24 cellular contexts compared by ENCODE assay signal in genomic region chr1:1106510-1107221, GRCh38. TPM values are rescaled to one million over a fixed set of nuclear protein-coding genes. Genes with fewer than 3 reads are reported as not detected.
DNase-seq lines count a peak whose midpoint lies in the region; ATAC-seq, FAIRE-seq and TF ChIP-seq lines count a peak whose summit lies in the region.
"Had no signal": no experiment of that assay in that cellular context is flagged by ENCODE, and none has a peak within 500 bp of the region (broad histone marks: within the 10 kb centered on the region; RNA-seq: fewer than 3 reads in every experiment).

No MANE protein-coding gene starts in this region.

- H3K9me1 ChIP-seq in K562 (ENCODE audit: control insufficient read depth, insufficient read depth, low read length): no peaks in the 10 kb centered on the region

- no peak overlapping the region for H3K4me2 ChIP-seq in K562 (ENCODE audit: insufficient read depth, low read length)

- H2AFZ ChIP-seq in K562 (ENCODE audit: low read depth, low read length): no peak overlapping the region

- no peaks in the 10 kb centered on the region for H3K4me1 ChIP-seq in left ventricle myocardium inferior
- H3K4me1 ChIP-seq in K562 (replicated peaks in 1 of 2; ENCODE audit: control insufficient read depth in 2 of 2, insufficient read depth in 2 of 2, low read length in 2 of 2): peaks cover 14 to 29% of the 10 kb centered on the region in 2 experiments; a peak in 4 of 5 replicates
- peaks cover 0 to 13% (median 0%) of the 10 kb centered on the region in 6 donors for H3K4me1 ChIP-seq in spleen
- no peaks in the 10 kb centered on the region for H3K4me1 ChIP-seq in gastroesophageal sphincter
- H3K4me1 ChIP-seq: BE2C, SJSA1 had no signal

- TF ChIP-seq EP300 in K562 (IDR thresholded peaks at IDR 0.05; ENCODE audit: low read length): no peak
- TF ChIP-seq EP300 in gastroesophageal sphincter (IDR thresholded peaks at IDR 0.05): no peak

- WGBS in K562 (ENCODE audit: insufficient coverage, low coverage, missing lambda C conversion rate): 97% methylated on average over 18 of the region's 31 CpGs
- 93 to 98% (median 96%) methylated on average over 9 to 31 of the region's 31 CpGs for whole genome bisulfite sequencing in spleen, 5 donors
- WGBS in gastroesophageal sphincter (ENCODE audit: low coverage in 1 of 2), 2 donors: no CpG with 5 or more reads among the region's 31 CpGs

- in situ Hi-C loops in K562 (cut with MboI): no loop called here

- no peak for ATAC-seq in left cardiac atrium
- ATAC-seq in K562: no peak
- ATAC-seq in left colon: no peak
- no peak for ATAC-seq in gastroesophageal sphincter
- ATAC-seq: GM12878, Panc1 had no signal

- no peak for TF ChIP-seq POLR2A in K562 (conservative IDR thresholded peaks at IDR 0.05)
- no peak for TF ChIP-seq POLR2A in spleen (IDR thresholded peaks at IDR 0.05)
- no peak for TF ChIP-seq POLR2A in gastroesophageal sphincter (IDR thresholded peaks at IDR 0.05)

- CTCF ChIA-PET in K562 (lab: Yijun Ruan, JAX; ENCODE audit: low intra/inter-chr PET ratio): no interaction called here

- intact Hi-C loops in left cardiac atrium (cut with DNase I): no loop called here
- intact Hi-C loops in left ventricle myocardium inferior (cut with micrococcal nuclease): no loop called here
- intact Hi-C loops in K562 (cut with micrococcal nuclease): no loop called here
- intact Hi-C loops in left colon (cut with DNase I, micrococcal nuclease): no loop called here
- intact Hi-C loops in spleen (cut with DNase I; ENCODE audit: low total_unique reads): no loop called here

- peaks cover 67% of the 10 kb centered on the region for H3K79me2 ChIP-seq in K562 (ENCODE audit: control insufficient read depth, insufficient read depth, low read length)

- H3K27me3 ChIP-seq in left ventricle myocardium inferior (ENCODE audit: low read depth): no peaks in the 10 kb centered on the region
- H3K27me3 ChIP-seq in K562 (ENCODE audit: control insufficient read depth in 2 of 2, insufficient read depth in 2 of 2, low read length in 2 of 2): no peaks in the 10 kb centered on the region
- H3K27me3 ChIP-seq in spleen (replicated peaks in 1 of 7): no peaks in the 10 kb centered on the region
- H3K27me3 ChIP-seq in gastroesophageal sphincter: no peaks in the 10 kb centered on the region
- H3K27me3 ChIP-seq: BE2C, SJSA1 had no signal

- no peak overlapping the region for H3K4me3 ChIP-seq in left ventricle myocardium inferior
- no peak overlapping the region for H3K4me3 ChIP-seq in K562
- no peak overlapping the region for H3K4me3 ChIP-seq in spleen
- no peak overlapping the region for H3K4me3 ChIP-seq in gastroesophageal sphincter
- H3K4me3 ChIP-seq: GM12878, SJSA1 had no signal

- no peak for TF ChIP-seq RAD21 in K562 (CRISPR knock-in tag; conservative IDR thresholded peaks at IDR 0.05 in 1 of 2, IDR thresholded peaks at IDR 0.05 in 1 of 2)

- BruUV-seq in K562 (replicated peaks; lab: Mats Ljungman, UMichigan): no TSS peak

- peaks cover 6% of the 10 kb centered on the region for H3K36me3 ChIP-seq in left ventricle myocardium inferior
- H3K36me3 ChIP-seq in K562 (ENCODE audit: control insufficient read depth, insufficient read depth, low read length): peaks cover 7% of the 10 kb centered on the region; the same call in 2 of the 3 replicates
- peaks cover 0 to 3% (median 0%) of the 10 kb centered on the region in 6 donors for H3K36me3 ChIP-seq in spleen
- peaks cover 0 to 4% of the 10 kb centered on the region in 2 donors for H3K36me3 ChIP-seq in gastroesophageal sphincter
- H3K36me3 ChIP-seq: SJSA1 had no signal

- TF ChIP-seq CTCF in left ventricle myocardium inferior (IDR thresholded peaks at IDR 0.05; ENCODE audit: borderline replicate concordance) (no peak), K562 (IDR thresholded peaks at IDR 0.05 in 2 of 3, conservative IDR thresholded peaks at IDR 0.05 in 1 of 3; ENCODE audit: insufficient read depth in 2 of 3, low read depth in 1 of 3, low read length in 3 of 3) (no peak), spleen (IDR thresholded peaks at IDR 0.05 in 8 of 11, conservative IDR thresholded peaks at IDR 0.05 in 3 of 11) (no peak), gastroesophageal sphincter (IDR thresholded peaks at IDR 0.05) (no peak)

- no peak overlapping the region for H3K27ac ChIP-seq in left ventricle myocardium inferior (replicated peaks)
- H3K27ac ChIP-seq in K562 (ENCODE audit: extremely low read depth, low read depth, low read length): no peak overlapping the region
- H3K27ac ChIP-seq in spleen: no peak overlapping the region
- no peak overlapping the region for H3K27ac ChIP-seq in gastroesophageal sphincter
- H3K27ac ChIP-seq: HL-60, SJSA1 had no signal

- no peak overlapping the region for H3K9ac ChIP-seq in K562 (ENCODE audit: insufficient read depth in 1 of 2, low read depth in 2 of 2, low read length in 2 of 2)

- H3K9me3 ChIP-seq in left ventricle myocardium inferior (replicated peaks): peaks cover 6% of the 10 kb centered on the region
- peaks cover 10% of the 10 kb centered on the region for H3K9me3 ChIP-seq in K562 (replicated peaks; ENCODE audit: control insufficient read depth, insufficient read depth, low read depth, low read length)
- H3K9me3 ChIP-seq in spleen: peaks cover 0 to 4% (median 0%) of the 10 kb centered on the region in 8 donors
- no peaks in the 10 kb centered on the region for H3K9me3 ChIP-seq in gastroesophageal sphincter
- H3K9me3 ChIP-seq: SJSA1 had no signal

- no peak for FAIRE-seq in K562 (lab: Jason Lieb, UNC)
- FAIRE-seq: GM12878 had no signal

- POLR2A ChIA-PET in K562 (lab: Yijun Ruan, JAX): no interaction called here

- DNase-seq in left cardiac atrium (peak; percentile 10), left ventricle myocardium inferior (no peak), K562 (ENCODE audit: extremely low read depth in 1 of 4, low spot score in 3 of 4) (no peak), left colon (peak; percentile 4 to 17), spleen (peak; percentile 62), COR-L47 (lab: John Stamatoyannopoulos, UW) (no peak), NCI-H1417 (lab: John Stamatoyannopoulos, UW) (no peak)
- DNase-seq: BE2C, DMS 273 treated with DMSO at 0.1 percent for 48 hours, DMS79 treated with DMSO at 0.1 percent for 48 hours, H9, KG1, NCI-H1092, NCI-H146, NCI-H2029, NCI-H2227 treated with DMSO at 0.1 percent for 48 hours, NCI-H510A, NCI-H748 treated with DMSO at 0.1 percent for 48 hours had no signal

- no peaks in the 10 kb centered on the region for H4K20me1 ChIP-seq in K562 (replicated peaks; ENCODE audit: control insufficient read depth, insufficient read depth, low read length)

TF ChIP-seq in K562, 482 proteins besides CTCF, POLR2A, EP300 and RAD21 (continues in another document):
- TF ChIP-seq ZC3H4 (CRISPR knock-in tag; IDR thresholded peaks at IDR 0.05; ENCODE audit: borderline replicate concordance): no peak

RNA-seq across cellular contexts. Expression of gene C1orf159, which starts 9.2 kb away (rescaled TPM):
- 1 to 10 TPM; 5.3 to 6.1 TPM for total RNA-seq in left cardiac atrium
- 3.8 TPM for total RNA-seq in left ventricle myocardium inferior
- 35.9 and 114 TPM in 2 replicates for total RNA-seq in K562 (2011; cell fraction: chromatin; rRNA removed; ENCODE audit: low replicate concordance)
- total RNA-seq in K562 (2011; cell fraction: nucleolus; rRNA removed): 121 and 123 TPM in 2 replicates
- 60.4 and 67.1 TPM in 2 replicates for total RNA-seq in K562 (2011; cell fraction: nucleoplasm; rRNA removed)
- total RNA-seq in K562 (2014; rRNA removed): 34.0 and 50.2 TPM in 2 replicates
- 1.0 and 1.4 TPM in 2 replicates for total RNA-seq in K562 (2014; rRNA removed; fragmentation: Illumina TruSeq; extraction: Trizol)
- 10.6 and 12.2 TPM in 2 replicates for total RNA-seq in K562 (2015; rRNA removed; fragmentation: Illumina TruSeq; extraction: Trizol)
- 42.3 and 46.4 TPM in 2 replicates for total RNA-seq in K562 (2021)
- 13.2 and 23.8 TPM in 2 replicates for polyA plus RNA-seq in K562 (2011; rRNA removed)
- polyA plus RNA-seq in K562 (2011; cell fraction: cytosol; rRNA removed): 21.2 and 54.5 TPM in 2 replicates
- polyA plus RNA-seq in K562 (2011; cell fraction: nucleus; rRNA removed): 125 and 192 TPM in 2 replicates
- polyA plus RNA-seq in K562 (2012): 23.9 and 32.3 TPM in 2 replicates
- 6.3 and 17.8 TPM in 2 replicates for polyA plus RNA-seq in K562 (2014; fragmentation: Illumina TruSeq; extraction: Trizol)
- polyA plus RNA-seq in K562 (2014; fragmentation: Nextera tagmentation; extraction: Ambion mirVana): under 1 TPM; 0.28 to 0.60 TPM
- polyA plus RNA-seq in K562 (2014; rRNA removed): 52.8 and 54.9 TPM in 2 replicates
- polyA minus RNA-seq in K562 (2011; rRNA and poly(A)+ RNA removed): 3.2 and 3.9 TPM in 2 replicates
- polyA minus RNA-seq in K562 (2011; cell fraction: cytosol; rRNA and poly(A)+ RNA removed): 12.4 and 13.6 TPM in 2 replicates
- 34.3 and 38.5 TPM in 2 replicates for polyA minus RNA-seq in K562 (2011; cell fraction: nucleus; rRNA and poly(A)+ RNA removed)
- 10 to 100 TPM; 17.6 to 28.6 TPM for total RNA-seq in left colon
- 10 to 100 TPM; 12.1 to 22.5 (median 18.7) TPM for total RNA-seq in spleen
- polyA plus RNA-seq in spleen: 10 to 100 TPM in 2 of 3 donors, 1 to 10 TPM in 1; 8.5 to 25.7 (median 24.1) TPM
- total RNA-seq in gastroesophageal sphincter: 10 to 100 TPM in 2 of 4 donors, 1 to 10 TPM in 2; 6.3 to 15.3 (median 9.9) TPM

RNA-seq across cellular contexts. Expression of gene RNF223, which starts 32.6 kb away (rescaled TPM):
- not detected for total RNA-seq in left cardiac atrium
- total RNA-seq in left ventricle myocardium inferior: not detected
- total RNA-seq in K562 (2011; cell fraction: chromatin; rRNA removed; ENCODE audit: low replicate concordance): 0.35 TPM in 1 of 2 replicates, not detected in the other
- total RNA-seq in K562 (2011; cell fraction: nucleolus; rRNA removed): 0.17 TPM in 1 of 2 replicates, not detected in the other
- total RNA-seq in K562 (2011; cell fraction: nucleoplasm; rRNA removed): not detected in 2 replicates
- total RNA-seq in K562 (2014; rRNA removed): 0.32 TPM in 1 of 2 replicates, not detected in the other
- total RNA-seq in K562 (2014; rRNA removed; fragmentation: Illumina TruSeq; extraction: Trizol): not detected in 2 replicates
- total RNA-seq in K562 (2015; rRNA removed; fragmentation: Illumina TruSeq; extraction: Trizol): not detected in 2 replicates
- not detected in 2 replicates for total RNA-seq in K562 (2021)
- 0.04 TPM in 2 replicates for polyA plus RNA-seq in K562 (2011; rRNA removed)
- polyA plus RNA-seq in K562 (2011; cell fraction: cytosol; rRNA removed): 0.04 and 0.06 TPM in 2 replicates
- 0.06 and 0.07 TPM in 2 replicates for polyA plus RNA-seq in K562 (2011; cell fraction: nucleus; rRNA removed)
- 0.04 and 0.11 TPM in 2 replicates for polyA plus RNA-seq in K562 (2012)
- not detected in 2 replicates for polyA plus RNA-seq in K562 (2014; fragmentation: Illumina TruSeq; extraction: Trizol)
- polyA plus RNA-seq in K562 (2014; fragmentation: Nextera tagmentation; extraction: Ambion mirVana): not detected
- polyA plus RNA-seq in K562 (2014; rRNA removed): not detected in 2 replicates
- not detected in 2 replicates for polyA minus RNA-seq in K562 (2011; rRNA and poly(A)+ RNA removed)
- polyA minus RNA-seq in K562 (2011; cell fraction: cytosol; rRNA and poly(A)+ RNA removed): not detected in 2 replicates
- polyA minus RNA-seq in K562 (2011; cell fraction: nucleus; rRNA and poly(A)+ RNA removed): 0.13 and 0.22 TPM in 2 replicates
- total RNA-seq in left colon: 1 to 10 TPM; 3.4 to 5.3 TPM
- not detected for total RNA-seq in spleen
- polyA plus RNA-seq in spleen: not detected
- total RNA-seq in gastroesophageal sphincter: 1 to 10 TPM in 1 of 4 donors, not detected in 3; 1.1 TPM
- total RNA-seq: A673, H9, SJSA1 had no signal
- polyA plus RNA-seq: GM12878 had no signal

Comparison
In these comparisons a context has a peak if more than half of its experiments do, and no peak if none do; other contexts are left out.
1. DNase-seq: peak in left cardiac atrium (single experiment), left colon (2 of 2) and spleen (single experiment); none in left ventricle myocardium inferior (single experiment), K562 (0 of 4), COR-L47 (single experiment) and NCI-H1417 (0 of 3).